23 cellular contexts compared by ENCODE assay signal in the genomic region with DNA sequence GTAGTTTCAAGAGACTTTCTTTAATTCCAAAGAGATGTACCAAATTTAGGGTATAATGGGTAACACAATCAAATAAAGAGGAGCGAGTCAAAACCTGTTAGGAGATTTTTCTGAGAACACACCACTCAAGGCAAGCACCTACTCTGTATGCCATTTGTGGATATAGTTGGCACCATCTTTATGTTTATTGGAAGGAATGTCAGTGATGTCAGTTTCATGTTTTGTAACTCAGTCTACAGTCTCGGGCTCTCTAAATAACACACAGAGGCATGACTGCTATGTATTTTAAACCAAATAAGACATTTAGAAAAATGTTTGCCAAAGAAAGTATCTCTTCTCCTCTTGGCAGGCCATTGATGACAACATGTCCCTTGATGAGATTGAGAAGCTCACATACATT.
"Had no signal": no experiment of that assay in that cellular context is flagged by ENCODE, and none has a peak within 500 bp of the region (broad histone marks: within the 10 kb centered on the region; RNA-seq: fewer than 3 reads in every experiment).

No MANE protein-coding gene starts in this region.

- H3K4me3 ChIP-seq: dorsolateral prefrontal cortex, esophagus muscularis mucosa, gastrocnemius medialis, heart right ventricle, left ventricle myocardium inferior, lung, neural progenitor cell, ovary, right atrium auricular region, smooth muscle cell, thyroid gland, upper lobe of left lung, uterus had no signal

- H3K4me2 ChIP-seq: neural progenitor cell, smooth muscle cell had no signal

- H3K9me3 ChIP-seq: esophagus muscularis mucosa, gastrocnemius medialis, heart right ventricle, left ventricle myocardium inferior, ovary, right atrium auricular region, thyroid gland, upper lobe of left lung, uterus had no signal

- FAIRE-seq: endometrium had no signal

- H3K36me3 ChIP-seq: esophagus muscularis mucosa, gastrocnemius medialis, heart right ventricle, left ventricle myocardium inferior, neural progenitor cell, ovary, right atrium auricular region, thyroid gland, upper lobe of left lung, uterus had no signal

- DNase-seq: cortex of kidney; dorsolateral prefrontal cortex; effector CD8-positive, alpha-beta T cell; gastrocnemius medialis; heart right ventricle; islet precursor cell; left ventricle myocardium inferior; mesenchymal stem cell; midbrain; nucleus accumbens; ovary; stimulated activated CD4-positive, alpha-beta T cell treated with anti-CD3 and anti-CD28 coated beads, Interleukin-2, amount 100 ng/mL, for 48 hours; stimulated activated naive CD4-positive, alpha-beta T cell treated with Interleukin-2 at 50 U/mL for 16 hours; thyroid gland; upper lobe of left lung; uterus had no signal

- H3K27ac ChIP-seq: dorsolateral prefrontal cortex, esophagus muscularis mucosa, gastrocnemius medialis, heart right ventricle, left ventricle myocardium inferior, neural progenitor cell, ovary, right atrium auricular region, thyroid gland, upper lobe of left lung, uterus had no signal

- H3K27me3 ChIP-seq: dorsolateral prefrontal cortex, esophagus muscularis mucosa, gastrocnemius medialis, heart right ventricle, neural progenitor cell, ovary, right atrium auricular region, thyroid gland, upper lobe of left lung, uterus had no signal

- H3K9ac ChIP-seq: neural progenitor cell had no signal

- ATAC-seq: gastrocnemius medialis; heart right ventricle; natural killer cell treated with Interleukin-12 subunit alpha and Interleukin-12 subunit beta and Interleukin-15 and Interleukin-18, amount 100 ng/mL, for 72 hours had no signal

- H2AFZ ChIP-seq: neural progenitor cell had no signal

- H3K4me1 ChIP-seq: esophagus muscularis mucosa, gastrocnemius medialis, heart right ventricle, left ventricle myocardium inferior, right atrium auricular region, thyroid gland, upper lobe of left lung, uterus had no signal
